In the genomic region with DNA sequence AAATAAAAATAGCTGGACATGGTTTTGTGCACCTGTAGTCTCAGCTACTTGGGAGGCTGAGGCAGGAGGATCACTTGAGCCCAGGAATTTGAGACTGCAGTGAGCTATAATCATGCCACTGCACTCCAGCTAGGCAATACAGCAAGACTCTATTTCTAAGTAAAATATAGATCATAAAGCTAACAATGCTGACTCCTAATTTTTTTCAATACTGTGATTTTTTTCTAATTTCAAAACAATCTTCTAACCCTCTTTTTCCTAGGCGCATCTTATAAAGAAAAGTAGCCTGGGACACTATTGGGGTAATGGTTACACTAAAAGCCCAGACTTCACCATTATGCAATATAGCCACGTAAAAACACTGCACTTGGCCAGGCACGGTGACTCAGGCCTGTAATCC, we compare ENCODE assay signal across 16 cellular contexts.
DNase-seq lines count a peak whose midpoint lies in the region; ATAC-seq, FAIRE-seq and TF ChIP-seq lines count a peak whose summit lies in the region.
"Had no signal": no experiment of that assay in that cellular context is flagged by ENCODE, and none has a peak within 500 bp of the region (broad histone marks: within the 10 kb centered on the region; RNA-seq: fewer than 3 reads in every experiment).

No MANE protein-coding gene starts in this region.

- intact Hi-C loops in IMR-90 (cut with micrococcal nuclease) (no loop called here), Panc1 (cut with micrococcal nuclease; ENCODE audit: unreplicated experiment) (no loop called here), K562 (cut with micrococcal nuclease) (no loop called here)

- H3K56ac ChIP-seq in IMR-90 (ENCODE audit: extremely low read depth, insufficient read depth, low read length): no peak overlapping the region

- in situ Hi-C loops in IMR-90 (cut with MboI; ENCODE audit: low sequenced_read_pairs) (no loop called here), Panc1 (cut with HindIII; ENCODE audit: low pct_unique_long_range_greater_than_20kb, low sequenced_read_pairs) (no loop called here), K562 (cut with MboI) (no loop called here)

- H4K91ac ChIP-seq in IMR-90 (ENCODE audit: insufficient read depth, low read depth, low read length): no peak overlapping the region

- H3K4me1 ChIP-seq in IMR-90 (ENCODE audit: control insufficient read depth, insufficient read depth, low read length) (peaks cover 12% of the 10 kb centered on the region), Panc1 (ENCODE audit: control insufficient read depth, insufficient read depth, low read length) (peaks cover 83% of the 10 kb centered on the region), K562 (replicated peaks in 1 of 2; ENCODE audit: control insufficient read depth in 2 of 2, insufficient read depth in 2 of 2, low read length in 2 of 2) (no peaks in the 10 kb centered on the region; a peak in 1 of 5 replicates), suprapubic skin (peaks cover 55% of the 10 kb centered on the region)

- peaks cover 31 to 67% of the 10 kb centered on the region in 2 experiments for H3K79me1 ChIP-seq in IMR-90 (ENCODE audit: low read depth in 1 of 2, low read length in 2 of 2)

- H2BK120ac ChIP-seq in IMR-90 (ENCODE audit: low read depth, low read length): no peak overlapping the region

- no peak overlapping the region for H2BK5ac ChIP-seq in IMR-90 (ENCODE audit: low read depth, low read length, poor library complexity, severe bottlenecking)

- CTCF ChIA-PET in IMR-90 (lab: Yijun Ruan, JAX): no interaction called here
- CTCF ChIA-PET in Panc1 (lab: Charles Lee): interaction anchor here (0.7 kb wide), 1 partner anchor 16 kb away, joined by 6 read pairs; no protein-coding TSS in a partner anchor
- CTCF ChIA-PET in K562 (lab: Yijun Ruan, JAX; ENCODE audit: low intra/inter-chr PET ratio): no interaction called here

- H2AK5ac ChIP-seq in IMR-90 (ENCODE audit: low read depth, low read length): no peak overlapping the region

- H4K20me1 ChIP-seq in IMR-90 (ENCODE audit: insufficient read depth, low read length) (peaks cover 40% of the 10 kb centered on the region), K562 (replicated peaks; ENCODE audit: control insufficient read depth, insufficient read depth, low read length) (no peaks in the 10 kb centered on the region)

- no peak overlapping the region for H4K5ac ChIP-seq in IMR-90 (ENCODE audit: low read depth, low read length)

- DNase-seq in IMR-90: no peak
- no peak for DNase-seq in Panc1 (ENCODE audit: low read depth, low spot score)
- DNase-seq in K562 (ENCODE audit: extremely low read depth in 1 of 4, low spot score in 3 of 4): no peak
- DNase-seq in Kasumi-1 (lab: John Stamatoyannopoulos, UW): no peak
- no peak for DNase-seq in suprapubic skin (ENCODE audit: low spot score in 2 of 2)
- no peak for DNase-seq in medulla oblongata (ENCODE audit: extremely low spot score)
- DNase-seq: AML-193; Caco-2; CD4-positive, alpha-beta T cell; H9 had no signal

- no peak for FAIRE-seq in K562 (lab: Jason Lieb, UNC)
- FAIRE-seq: A204.1, D721Med, GM12891, GM19239, H1 had no signal

- H3K27ac ChIP-seq in IMR-90 (ENCODE audit: insufficient read depth, low read length) (no peak overlapping the region), Panc1 (ENCODE audit: low read length) (peak overlapping the region; percentile 67), K562 (ENCODE audit: extremely low read depth, low read depth, low read length) (no peak overlapping the region), suprapubic skin (no peak overlapping the region)
- H3K27ac ChIP-seq: C4-2B had no signal

- H2AFZ ChIP-seq in IMR-90 (replicated peaks; ENCODE audit: low read length, poor library complexity): no peak overlapping the region
- no peak overlapping the region for H2AFZ ChIP-seq in K562 (ENCODE audit: low read depth, low read length)

- H2BK20ac ChIP-seq in IMR-90 (ENCODE audit: low read depth, low read length): no peak overlapping the region

- no peak for TF ChIP-seq POLR2A in IMR-90 (IDR thresholded peaks at IDR 0.05; ENCODE audit: low read depth, low read length)
- TF ChIP-seq POLR2A in K562 (conservative IDR thresholded peaks at IDR 0.05): no peak
- no peak for TF ChIP-seq POLR2A in suprapubic skin (IDR thresholded peaks at IDR 0.05)

- H3K4ac ChIP-seq in IMR-90 (ENCODE audit: low read depth, low read length): no peak overlapping the region

- no peaks in the 10 kb centered on the region for H3K79me2 ChIP-seq in K562 (ENCODE audit: control insufficient read depth, insufficient read depth, low read length)

- no peak overlapping the region for H3K23ac ChIP-seq in IMR-90 (ENCODE audit: low read depth, low read length)

- no TSS peak for BruUV-seq in IMR-90 (replicated peaks; lab: Mats Ljungman, UMichigan)
- no TSS peak for BruUV-seq in Panc1 (replicated peaks; lab: Mats Ljungman, UMichigan)
- no TSS peak for BruUV-seq in K562 (replicated peaks; lab: Mats Ljungman, UMichigan)

- no peak overlapping the region for H2AK9ac ChIP-seq in IMR-90 (replicated peaks; ENCODE audit: low read depth, low read length, poor library complexity)

- TF ChIP-seq RAD21 in IMR-90 (IDR thresholded peaks at IDR 0.05; ENCODE audit: low read length): no peak
- TF ChIP-seq RAD21 in K562 (CRISPR knock-in tag; conservative IDR thresholded peaks at IDR 0.05 in 1 of 2, IDR thresholded peaks at IDR 0.05 in 1 of 2): no peak

- H3K4me3 ChIP-seq in IMR-90 (ENCODE audit: insufficient read depth, low read depth, low read length) (no peak overlapping the region), Panc1 (ENCODE audit: low read depth in 2 of 2, low read length in 2 of 2) (no peak overlapping the region), K562 (no peak overlapping the region), suprapubic skin (no peak overlapping the region)

- dilution Hi-C loops in IMR-90 (cut with HindIII; ENCODE audit: low sequenced_read_pairs, unreplicated experiment): no loop called here

- TF ChIP-seq EP300 in K562 (IDR thresholded peaks at IDR 0.05; ENCODE audit: low read length) (no peak), suprapubic skin (IDR thresholded peaks at IDR 0.05) (no peak)

- H3K9me1 ChIP-seq in IMR-90 (ENCODE audit: insufficient read depth, low read length) (peaks cover 4% of the 10 kb centered on the region; the same call in 1 of the 2 replicates), K562 (ENCODE audit: control insufficient read depth, insufficient read depth, low read length) (no peaks in the 10 kb centered on the region)

- ATAC-seq in IMR-90 (ENCODE audit: low read depth): no peak
- no peak for ATAC-seq in Panc1
- no peak for ATAC-seq in K562

- 80% methylated on average over 1 of the region's 3 CpGs; no CpG with 5 or more reads in 1 of the 2 experiments for WGBS in IMR-90 (ENCODE audit: extremely low coverage in 2 of 2, insufficient read length in 1 of 2), 2 experiments
- WGBS in K562 (ENCODE audit: insufficient coverage, low coverage, missing lambda C conversion rate): 0% methylated on average over 3 of the region's 3 CpGs
- WGBS in suprapubic skin: 84% methylated on average over 3 of the region's 3 CpGs

- no peak overlapping the region for H3K18ac ChIP-seq in IMR-90 (ENCODE audit: low read depth, low read length)

- H3K36me3 ChIP-seq in IMR-90 (ENCODE audit: control insufficient read depth, insufficient read depth, low read length): no peaks in the 10 kb centered on the region
- no peaks in the 10 kb centered on the region for H3K36me3 ChIP-seq in Panc1 (ENCODE audit: control insufficient read depth, insufficient read depth, low read length)
- no peaks in the 10 kb centered on the region for H3K36me3 ChIP-seq in K562 (ENCODE audit: control insufficient read depth, insufficient read depth, low read length)
- H3K36me3 ChIP-seq in suprapubic skin: no peaks in the 10 kb centered on the region

- POLR2A ChIA-PET in IMR-90 (lab: Charles Lee; ENCODE audit: unreplicated experiment) (no interaction called here), Panc1 (lab: Charles Lee) (no interaction called here), K562 (lab: Yijun Ruan, JAX) (interaction anchor here (1.4 kb wide), 1 partner anchor 11 kb away, joined by 4 read pairs; no protein-coding TSS in a partner anchor)

- H3K14ac ChIP-seq in IMR-90 (replicated peaks; ENCODE audit: low read depth, low read length): no peak overlapping the region

- H3K9ac ChIP-seq in IMR-90 (ENCODE audit: low read depth, low read length) (no peak overlapping the region), K562 (ENCODE audit: insufficient read depth in 1 of 2, low read depth in 2 of 2, low read length in 2 of 2) (no peak overlapping the region)

- H3K4me2 ChIP-seq in IMR-90 (ENCODE audit: low read depth, low read length) (no peak overlapping the region), K562 (ENCODE audit: insufficient read depth, low read length) (no peak overlapping the region)

- TF ChIP-seq CTCF in IMR-90 (conservative IDR thresholded peaks at IDR 0.05; ENCODE audit: low read depth, low read length) (no peak), Panc1 (IDR thresholded peaks at IDR 0.05) (no peak), K562 (IDR thresholded peaks at IDR 0.05 in 2 of 3, conservative IDR thresholded peaks at IDR 0.05 in 1 of 3; ENCODE audit: insufficient read depth in 2 of 3, low read depth in 1 of 3, low read length in 3 of 3) (no peak), suprapubic skin (IDR thresholded peaks at IDR 0.05) (no peak)

- H4K8ac ChIP-seq in IMR-90 (ENCODE audit: low read depth in 2 of 2, low read length in 2 of 2): no peak overlapping the region

- no peak overlapping the region for H2BK15ac ChIP-seq in IMR-90 (ENCODE audit: low read depth, low read length)

- H3K9me3 ChIP-seq in IMR-90 (ENCODE audit: control insufficient read depth, insufficient read depth, low read length): no peaks in the 10 kb centered on the region
- no peaks in the 10 kb centered on the region for H3K9me3 ChIP-seq in Panc1 (ENCODE audit: control insufficient read depth, insufficient read depth, low read depth, low read length)
- no peaks in the 10 kb centered on the region for H3K9me3 ChIP-seq in K562 (replicated peaks; ENCODE audit: control insufficient read depth, insufficient read depth, low read depth, low read length)
- no peaks in the 10 kb centered on the region for H3K9me3 ChIP-seq in suprapubic skin
- H3K9me3 ChIP-seq: Caco-2 had no signal

- H3K27me3 ChIP-seq in IMR-90 (ENCODE audit: control insufficient read depth, insufficient read depth, low read length) (no peaks in the 10 kb centered on the region), Panc1 (ENCODE audit: control insufficient read depth, insufficient read depth, low read length) (no peaks in the 10 kb centered on the region), K562 (ENCODE audit: control insufficient read depth in 2 of 2, insufficient read depth in 2 of 2, low read length in 2 of 2) (no peaks in the 10 kb centered on the region), suprapubic skin (no peaks in the 10 kb centered on the region)

TF ChIP-seq in IMR-90, 13 proteins besides CTCF, POLR2A, EP300 and RAD21 (continues in another document):
- TF ChIP-seq RFX5 (IDR thresholded peaks at IDR 0.05; ENCODE audit: low read depth, low read length) (no peak), FOS (IDR thresholded peaks at IDR 0.05; ENCODE audit: low read depth, low read length) (no peak), SMC3 (IDR thresholded peaks at IDR 0.05; ENCODE audit: low read depth, low read length) (no peak)

TF ChIP-seq in K562, 482 proteins besides CTCF, POLR2A, EP300 and RAD21:
- TF ChIP-seq ZNF316 (IDR thresholded peaks at IDR 0.05) (peak; percentile 50), MAFG (tag; conservative IDR thresholded peaks at IDR 0.05) (0 out of 2 replicates have a peak, but pooled peaks have one; percentile 14), TAF15 (IDR thresholded peaks at IDR 0.05; ENCODE audit: low read depth, low read length) (no peak)
